25 cellular contexts compared by ENCODE assay signal in the genomic region with DNA sequence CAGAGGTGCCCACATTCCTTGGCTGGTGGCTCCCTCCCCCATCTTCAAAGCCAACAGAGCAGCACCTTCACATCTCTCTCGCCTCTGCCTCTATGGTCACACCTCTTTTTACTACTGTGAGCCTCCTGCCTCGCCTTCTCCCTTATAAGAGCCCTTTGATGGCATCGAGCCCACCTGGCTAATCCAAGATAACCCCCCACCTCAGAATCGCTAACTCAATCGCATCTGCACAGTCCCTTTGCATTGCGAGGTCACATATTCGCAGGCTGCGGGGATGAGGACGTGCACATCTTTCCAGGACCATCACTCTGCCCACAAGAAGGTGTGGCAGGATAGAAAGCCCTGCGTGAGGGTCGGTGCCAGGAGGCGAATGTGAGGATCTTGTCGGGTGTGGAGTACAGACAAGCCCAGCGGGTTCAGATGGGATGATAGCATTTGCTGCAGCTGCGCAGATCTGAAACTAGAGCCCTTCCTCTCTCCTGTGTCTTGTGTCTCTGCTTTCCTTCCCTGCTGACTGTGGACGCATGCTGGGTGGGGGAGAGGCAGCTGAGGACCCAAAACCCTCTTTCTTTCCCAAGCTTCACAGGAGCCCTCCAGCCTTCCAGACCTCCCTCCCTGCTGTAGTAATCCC.
A peak's percentile ranks its signal among the peaks of the same experiment; 100 is the strongest.
DNase-seq lines count a peak whose midpoint lies in the region; ATAC-seq and TF ChIP-seq lines count a peak whose summit lies in the region.
"Had no signal": no experiment of that assay in that cellular context is flagged by ENCODE, and none has a peak within 500 bp of the region (broad histone marks: within the 10 kb centered on the region; RNA-seq: fewer than 3 reads in every experiment).

No MANE protein-coding gene starts in this region.

- H3K4me1 Mint-ChIP-seq in activated naive CD4-positive, alpha-beta T cell treated with anti-CD3 and anti-CD28 coated beads, Interleukin-2, amount 10 ng/mL, durations not matched to agents 7 days and 5 days, result peaks cover 53% of the 10 kb centered on the region
- peaks cover 47% of the 10 kb centered on the region for H3K4me1 Mint-ChIP-seq in activated T-helper 17 cell treated with anti-CD3 and anti-CD28 coated beads, Interleukin-2, amount 50 U/mL, for 72 hours
- no peaks in the 10 kb centered on the region for H3K4me1 Mint-ChIP-seq in progenitor cell of endocrine pancreas (ENCODE audit: low read depth)

- TF ChIP-seq CTCF in progenitor cell of endocrine pancreas (IDR thresholded peaks at IDR 0.05; ENCODE audit: unreplicated experiment), result no peak

- no peak for ATAC-seq in activated T-helper 17 cell treated with anti-CD3 and anti-CD28 coated beads, Interleukin-2, amount 50 U/mL, for 72 hours (replicated peaks)
- ATAC-seq in GM19351 (IDR thresholded peaks at IDR 0.05; ENCODE audit: unreplicated experiment) (no peak), GM18519 (IDR thresholded peaks at IDR 0.05; ENCODE audit: low FRiP score, unreplicated experiment) (no peak)
- ATAC-seq: HCT116, Panc1 had no signal

- DNase-seq in activated naive CD4-positive, alpha-beta T cell treated with anti-CD3 and anti-CD28 coated beads, Interleukin-2, amount 10 ng/mL, durations not matched to agents 7 days and 5 days, result peak; percentile 10
- no peak for DNase-seq in activated naive CD4-positive, alpha-beta T cell (lab: John Stamatoyannopoulos, UW)
- DNase-seq in Jurkat, Clone E6-1 (ENCODE audit: low read depth, low spot score), result peak; percentile 77
- DNase-seq in posterior vena cava (ENCODE audit: low spot score), result peak; percentile 35
- DNase-seq in progenitor cell of endocrine pancreas (ENCODE audit: low spot score, unreplicated experiment), result no peak
- DNase-seq: BE2C, DMS153, dorsolateral prefrontal cortex, esophagus squamous epithelium, foreskin melanocyte, Karpas-422, midbrain, naive B cell, NCI-H1436, NCI-H2081, NCI-H2227 treated with DMSO at 0.1 percent for 48 hours, NCI-H526, SHP77 treated with DMSO at 0.1 percent for 48 hours had no signal

- peaks cover 52% of the 10 kb centered on the region for H3K27me3 Mint-ChIP-seq in activated naive CD4-positive, alpha-beta T cell treated with anti-CD3 and anti-CD28 coated beads, Interleukin-2, amount 10 ng/mL, durations not matched to agents 7 days and 5 days
- H3K27me3 Mint-ChIP-seq in activated T-helper 17 cell treated with anti-CD3 and anti-CD28 coated beads, Interleukin-2, amount 50 U/mL, for 72 hours, result peaks cover 6% of the 10 kb centered on the region
- H3K27me3 Mint-ChIP-seq in progenitor cell of endocrine pancreas, result peaks cover 53% of the 10 kb centered on the region

- no peak overlapping the region for H3K4me3 Mint-ChIP-seq in activated naive CD4-positive, alpha-beta T cell treated with anti-CD3 and anti-CD28 coated beads, Interleukin-2, amount 10 ng/mL, durations not matched to agents 7 days and 5 days
- H3K4me3 Mint-ChIP-seq in activated T-helper 17 cell treated with anti-CD3 and anti-CD28 coated beads, Interleukin-2, amount 50 U/mL, for 72 hours, result peak overlapping the region; percentile 48
- H3K4me3 Mint-ChIP-seq in progenitor cell of endocrine pancreas (ENCODE audit: low read depth), result no peak overlapping the region
- H3K4me3 Mint-ChIP-seq: activated T-helper 1 cell treated with anti-CD3 and anti-CD28 coated beads, Interleukin-12 subunit alpha, Interleukin-12 subunit beta, Interleukin-2, Interleukin-4 antibody, amounts not matched to agents 30 ng/mL and 10 ng/mL and 1 ng/mL, durations not matched to agents 14 hours and 24 hours and 36 hours; naive B cell had no signal

- peak overlapping the region; percentile 26 for H3K4me3 ChIP-seq in Jurkat, Clone E6-1 (ENCODE audit: low read length)
- H3K4me3 ChIP-seq: dorsolateral prefrontal cortex, esophagus squamous epithelium, upper lobe of left lung had no signal

- CTCF ChIA-PET in activated naive CD4-positive, alpha-beta T cell treated with anti-CD3 and anti-CD28 coated beads, Interleukin-2, amount 10 ng/mL, durations not matched to agents 7 days and 5 days (lab: Charles Lee), result no interaction called here

- intact Hi-C loops in posterior vena cava (cut with DNase I), result no loop called here

- H3K9me3 Mint-ChIP-seq in activated naive CD4-positive, alpha-beta T cell treated with anti-CD3 and anti-CD28 coated beads, Interleukin-2, amount 10 ng/mL, durations not matched to agents 7 days and 5 days, result no peaks in the 10 kb centered on the region
- H3K9me3 Mint-ChIP-seq in activated T-helper 17 cell treated with anti-CD3 and anti-CD28 coated beads, Interleukin-2, amount 50 U/mL, for 72 hours, result peaks cover 3% of the 10 kb centered on the region
- no peaks in the 10 kb centered on the region for H3K9me3 Mint-ChIP-seq in progenitor cell of endocrine pancreas (ENCODE audit: low read depth)
- H3K9me3 Mint-ChIP-seq: activated T-helper 1 cell treated with anti-CD3 and anti-CD28 coated beads, Interleukin-12 subunit alpha, Interleukin-12 subunit beta, Interleukin-2, Interleukin-4 antibody, amounts not matched to agents 30 ng/mL and 10 ng/mL and 1 ng/mL, durations not matched to agents 14 hours and 24 hours and 36 hours had no signal

- peak overlapping the region; percentile 37 for H3K27ac Mint-ChIP-seq in activated naive CD4-positive, alpha-beta T cell treated with anti-CD3 and anti-CD28 coated beads, Interleukin-2, amount 10 ng/mL, durations not matched to agents 7 days and 5 days
- H3K27ac Mint-ChIP-seq in activated T-helper 17 cell treated with anti-CD3 and anti-CD28 coated beads, Interleukin-2, amount 50 U/mL, for 72 hours, result no peak overlapping the region
- H3K27ac Mint-ChIP-seq in progenitor cell of endocrine pancreas, result no peak overlapping the region

- H3K36me3 Mint-ChIP-seq in activated naive CD4-positive, alpha-beta T cell treated with anti-CD3 and anti-CD28 coated beads, Interleukin-2, amount 10 ng/mL, durations not matched to agents 7 days and 5 days, result no peaks in the 10 kb centered on the region
- H3K36me3 Mint-ChIP-seq in activated T-helper 17 cell treated with anti-CD3 and anti-CD28 coated beads, Interleukin-2, amount 50 U/mL, for 72 hours (ENCODE audit: low read depth), result no peaks in the 10 kb centered on the region
- no peaks in the 10 kb centered on the region for H3K36me3 Mint-ChIP-seq in progenitor cell of endocrine pancreas (ENCODE audit: insufficient read depth)
- H3K36me3 Mint-ChIP-seq: naive B cell had no signal

Comparison
In these comparisons a context has a peak if more than half of its experiments do, and no peak if none do; other contexts are left out.
1. DNase-seq: peak in activated naive CD4-positive, alpha-beta T cell treated with anti-CD3 and anti-CD28 coated beads, Interleukin-2, amount 10 ng/mL, durations not matched to agents 7 days and 5 days (single experiment), Jurkat, Clone E6-1 (single experiment) and posterior vena cava (single experiment); none in activated naive CD4-positive, alpha-beta T cell (0 of 4) and progenitor cell of endocrine pancreas (single experiment).